In the genomic region with DNA sequence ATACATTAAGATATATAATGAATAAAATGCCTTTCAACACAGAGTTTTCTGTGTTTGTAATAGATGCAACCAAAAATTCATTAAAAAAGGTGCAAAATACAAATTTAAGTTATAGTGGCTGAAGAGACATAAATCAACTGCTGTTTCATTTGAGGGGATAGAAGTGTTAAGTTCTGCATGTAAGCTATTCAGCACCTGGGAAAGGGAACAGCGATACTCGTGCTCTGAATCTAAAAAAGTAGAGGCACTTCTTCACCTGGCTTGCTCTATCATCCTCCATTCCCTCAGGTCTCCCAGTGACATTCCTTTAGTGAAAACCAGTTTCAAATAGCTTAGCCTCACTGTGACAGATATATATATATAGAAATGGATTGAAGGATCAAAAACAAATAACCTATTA, we compare ENCODE assay signal across 14 cellular contexts.
"Had no signal": no experiment of that assay in that cellular context is flagged by ENCODE, and none has a peak within 500 bp of the region (broad histone marks: within the 10 kb centered on the region; RNA-seq: fewer than 3 reads in every experiment).

No MANE protein-coding gene starts in this region.

- H3K9me3 Mint-ChIP-seq: activated naive CD4-positive, alpha-beta T cell treated with anti-CD3 and anti-CD28 coated beads, Interleukin-2, amount 50 U/mL, for 24 hours; type B pancreatic cell had no signal

- H3K4me3 ChIP-seq: dorsolateral prefrontal cortex, gastrocnemius medialis, left lung, psoas muscle had no signal

- H3K4me1 ChIP-seq: gastrocnemius medialis, left lung, psoas muscle had no signal

- H3K27me3 ChIP-seq: brain microvascular endothelial cell, dorsolateral prefrontal cortex, gastrocnemius medialis, left lung had no signal

- H3K36me3 Mint-ChIP-seq: activated naive CD4-positive, alpha-beta T cell treated with anti-CD3 and anti-CD28 coated beads, Interleukin-2, amount 50 U/mL, for 24 hours; natural killer cell treated with Interleukin-12 subunit alpha and Interleukin-12 subunit beta and Interleukin-15 and Interleukin-18, amount 100 ng/mL, for 72 hours; type B pancreatic cell had no signal

- H3K4me3 Mint-ChIP-seq: activated naive CD4-positive, alpha-beta T cell treated with anti-CD3 and anti-CD28 coated beads, Interleukin-2, amount 50 U/mL, for 24 hours; natural killer cell treated with Interleukin-12 subunit alpha and Interleukin-12 subunit beta and Interleukin-15 and Interleukin-18, amount 100 ng/mL, for 72 hours; type B pancreatic cell had no signal

- H3K27me3 Mint-ChIP-seq: activated naive CD4-positive, alpha-beta T cell treated with anti-CD3 and anti-CD28 coated beads, Interleukin-2, amount 50 U/mL, for 24 hours; natural killer cell treated with Interleukin-12 subunit alpha and Interleukin-12 subunit beta and Interleukin-15 and Interleukin-18, amount 100 ng/mL, for 72 hours; type B pancreatic cell had no signal

- H3K27ac Mint-ChIP-seq: activated naive CD4-positive, alpha-beta T cell treated with anti-CD3 and anti-CD28 coated beads, Interleukin-2, amount 50 U/mL, for 24 hours; activated T-helper 2 cell treated with anti-CD3 and anti-CD28 coated beads, Interferon-gamma antibody, Interleukin-2, Interleukin-4, amounts not matched to agents 10 μg/mL and 5 μg/mL and 100 μg/mL, durations not matched to agents 14 hours and 24 hours and 36 hours; natural killer cell treated with Interleukin-12 subunit alpha and Interleukin-12 subunit beta and Interleukin-15 and Interleukin-18, amount 100 ng/mL, for 72 hours; type B pancreatic cell had no signal

- H3K36me3 ChIP-seq: brain microvascular endothelial cell, gastrocnemius medialis, left lung had no signal

- DNase-seq: amniotic stem cell; brain microvascular endothelial cell; dorsolateral prefrontal cortex; gastrocnemius medialis; left lung; occipital lobe; psoas muscle; stimulated activated CD4-positive, alpha-beta T cell treated with anti-CD3 and anti-CD28 coated beads, Interleukin-12 subunit alpha, Interleukin-12 subunit beta, amount 100 ng/mL, for 4 hours; stimulated activated naive CD4-positive, alpha-beta T cell had no signal

- ATAC-seq: activated CD4-positive, CD25-positive, alpha-beta regulatory T cell treated with anti-CD3 and anti-CD28 coated beads, Interleukin-2, amount 50 U/mL, for 24 hours; gastrocnemius medialis; left lung; natural killer cell treated with Interleukin-12 subunit alpha and Interleukin-12 subunit beta and Interleukin-15 and Interleukin-18, amount 100 ng/mL, for 72 hours; psoas muscle had no signal

- H3K4me1 Mint-ChIP-seq: activated naive CD4-positive, alpha-beta T cell treated with anti-CD3 and anti-CD28 coated beads, Interleukin-2, amount 50 U/mL, for 24 hours had no signal

- H3K9me3 ChIP-seq: gastrocnemius medialis, left lung, psoas muscle had no signal

- H3K27ac ChIP-seq: brain microvascular endothelial cell, gastrocnemius medialis, left lung, psoas muscle had no signal
